Comparison of ENCODE assay signal across 7 cellular contexts in the genomic region with DNA sequence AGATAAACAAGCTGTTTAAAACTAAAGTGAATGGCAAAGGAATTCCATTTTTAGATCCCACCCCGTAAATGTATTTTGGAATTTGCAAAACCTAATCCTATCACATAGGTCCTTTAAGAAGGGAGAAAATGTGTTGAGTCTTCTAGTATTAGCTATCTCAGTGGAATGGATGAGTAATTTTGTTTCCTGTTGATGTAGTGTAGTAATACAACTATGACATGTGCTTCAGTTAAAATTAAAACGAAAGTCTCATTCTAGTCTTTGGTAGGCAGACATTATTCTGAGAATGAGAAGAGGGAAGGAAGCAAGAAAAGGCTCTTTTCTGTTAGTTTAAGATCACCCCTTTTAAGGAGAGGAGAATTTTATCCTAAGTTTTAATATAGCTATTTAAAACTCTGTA.
DNase-seq lines count a peak whose midpoint lies in the region; ATAC-seq and TF ChIP-seq lines count a peak whose summit lies in the region.

No MANE protein-coding gene starts in this region.

- TF ChIP-seq CTCF in foreskin fibroblast (IDR thresholded peaks at IDR 0.05; ENCODE audit: low read depth, low read length) (no peak), BE2C (IDR thresholded peaks at IDR 0.05; ENCODE audit: low read depth, low read length) (no peak)

- DNase-seq in RPMI7951 (ENCODE audit: low read depth), result peak; percentile 78
- DNase-seq in foreskin fibroblast, result peak; percentile 65 to 79
- DNase-seq in BE2C, result no peak
- DNase-seq in stimulated activated CD8-positive, alpha-beta memory T cell treated with anti-CD3 and anti-CD28 coated beads, Interleukin-4, amount 100 ng/mL, for 48 hours, result no peak
- DNase-seq in retina, result no peak

- ATAC-seq in GM18519 (IDR thresholded peaks at IDR 0.05; ENCODE audit: low FRiP score, unreplicated experiment) (peak; percentile 65), HG02642 (IDR thresholded peaks at IDR 0.05; ENCODE audit: poor library complexity, unreplicated experiment) (peak; percentile 78)

- H3K36me3 ChIP-seq in BE2C, result no peaks in the 10 kb centered on the region

- H3K9me3 ChIP-seq in BE2C, result no peaks in the 10 kb centered on the region

- no peaks in the 10 kb centered on the region for H3K27me3 ChIP-seq in BE2C

- no peaks in the 10 kb centered on the region for H3K4me1 ChIP-seq in BE2C

- peak overlapping the region in 1 of 2 donors; percentile 18 for H3K4me3 ChIP-seq in foreskin fibroblast (ENCODE audit: low read depth in 1 of 2, low read length in 2 of 2)
- no peak overlapping the region for H3K4me3 ChIP-seq in BE2C (ENCODE audit: low read depth, low read length)

Comparison
In these comparisons a context has a peak if more than half of its experiments do, and no peak if none do; other contexts are left out.
1. DNase-seq: peak in RPMI7951 (single experiment) and foreskin fibroblast (2 of 2); none in BE2C (single experiment), stimulated activated CD8-positive, alpha-beta memory T cell treated with anti-CD3 and anti-CD28 coated beads, Interleukin-4, amount 100 ng/mL, for 48 hours (single experiment) and retina (single experiment).